In the genomic region with DNA sequence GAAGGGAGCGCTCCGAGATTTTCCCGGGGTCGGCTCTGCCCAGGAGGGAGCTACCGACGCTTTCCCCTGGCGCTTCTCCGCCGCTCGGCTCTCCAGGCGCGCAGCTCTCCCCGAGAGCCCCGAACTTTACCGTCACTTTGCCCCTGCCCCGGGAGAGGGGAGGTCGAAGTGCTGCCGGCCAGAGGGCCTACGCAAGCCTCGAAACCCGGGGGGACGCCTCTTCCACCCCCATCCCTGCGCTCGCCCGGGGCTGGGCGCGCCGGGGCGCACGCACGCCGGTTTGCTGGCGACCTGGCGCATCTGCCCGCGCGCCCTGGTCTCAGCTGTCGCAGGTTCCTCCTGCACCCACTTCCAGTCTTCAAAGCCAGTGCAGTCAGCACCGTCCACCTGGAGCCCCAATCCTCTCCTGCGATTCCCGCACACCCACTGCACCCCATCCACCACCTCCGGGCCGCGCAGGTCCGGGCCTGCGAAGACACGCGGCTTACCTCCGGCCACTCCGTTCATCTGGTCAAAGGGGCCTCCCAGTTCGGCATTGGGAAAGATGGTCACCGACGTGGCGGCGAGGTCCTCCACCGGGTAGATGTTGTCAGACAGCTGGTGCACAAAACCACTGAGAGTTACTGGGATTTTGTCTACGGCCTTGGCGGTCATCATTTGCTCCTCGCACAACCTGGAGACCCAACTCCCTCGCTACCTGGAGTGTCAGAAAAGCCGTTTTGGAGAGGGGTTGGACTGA, we compare ENCODE assay signal across 8 cellular contexts. TPM values are rescaled to one million over a fixed set of nuclear protein-coding genes. Genes with fewer than 3 reads are reported as not detected.
A peak's percentile ranks its signal among the peaks of the same experiment; 100 is the strongest.
DNase-seq lines count a peak whose midpoint lies in the region; ATAC-seq and TF ChIP-seq lines count a peak whose summit lies in the region.

No MANE protein-coding gene starts in this region.

- peaks cover 44% of the 10 kb centered on the region for H3K27me3 ChIP-seq in RWPE2 (ENCODE audit: insufficient read depth, poor library complexity, severe bottlenecking)
- H3K27me3 ChIP-seq in lung (ENCODE audit: control insufficient read depth, insufficient read depth), result no peaks in the 10 kb centered on the region
- H3K27me3 ChIP-seq in subcutaneous abdominal adipose tissue (ENCODE audit: control insufficient read depth in 5 of 5, insufficient read depth in 4 of 5, low read length in 5 of 5), result peaks cover 10 to 34% (median 28%) of the 10 kb centered on the region in 5 donors

- DNase-seq in COR-L47 (lab: John Stamatoyannopoulos, UW), result peak; percentile 16
- no peak for DNase-seq in RWPE2 (ENCODE audit: low spot score)
- peak; percentile 26 for DNase-seq in choroid plexus epithelial cell (ENCODE audit: low read depth)
- no peak for DNase-seq in lung (ENCODE audit: low spot score)
- no peak for DNase-seq in HuH-7 (ENCODE audit: low spot score)

- TF ChIP-seq CTCF in RWPE2 (IDR thresholded peaks at IDR 0.05; ENCODE audit: poor library complexity, severe bottlenecking), result no peak
- TF ChIP-seq CTCF in choroid plexus epithelial cell (conservative IDR thresholded peaks at IDR 0.05; ENCODE audit: low read depth, low read length), result no peak
- TF ChIP-seq CTCF in lung (IDR thresholded peaks at IDR 0.05; ENCODE audit: control extremely low read depth, extremely low read depth), result no peak

- no peak for ATAC-seq in RWPE2 (ENCODE audit: low read depth)
- ATAC-seq in lung (ENCODE audit: insufficient read depth, low FRiP score), result no peak
- no peak for ATAC-seq in GM21515 (IDR thresholded peaks at IDR 0.05; ENCODE audit: unreplicated experiment)
- no peak for ATAC-seq in GM18858 (IDR thresholded peaks at IDR 0.05; ENCODE audit: unreplicated experiment)

- 1% methylated on average over 47 to 61 of the region's 61 CpGs for WGBS in lung, 2 donors

- H3K27ac ChIP-seq in RWPE2 (ENCODE audit: poor library complexity, severe bottlenecking) (no peak overlapping the region), lung (ENCODE audit: low read depth in 1 of 2, low read length in 1 of 2) (peak overlapping the region in 1 of 2 donors; percentile 62), subcutaneous abdominal adipose tissue (ENCODE audit: low read depth, low read length) (peak overlapping the region; percentile 88)

- H3K36me3 ChIP-seq in RWPE2 (ENCODE audit: low read depth), result no peaks in the 10 kb centered on the region
- H3K36me3 ChIP-seq in lung (ENCODE audit: control insufficient read depth in 2 of 2, insufficient read depth in 2 of 2, low read length in 2 of 2), result no peaks in the 10 kb centered on the region
- H3K36me3 ChIP-seq in subcutaneous abdominal adipose tissue (ENCODE audit: control insufficient read depth in 5 of 5, insufficient read depth in 5 of 5, low read length in 5 of 5), result peaks cover 0 to 3% (median 0%) of the 10 kb centered on the region in 5 donors

- peak overlapping the region in 4 of 5 donors; percentile 11 to 85 (median 71) for H3K9ac ChIP-seq in subcutaneous abdominal adipose tissue (ENCODE audit: low read length in 5 of 5)

- H3K4me1 ChIP-seq in RWPE2 (ENCODE audit: insufficient read depth, poor library complexity, severe bottlenecking) (peaks cover 9% of the 10 kb centered on the region), lung (ENCODE audit: control insufficient read depth in 2 of 2, insufficient read depth in 2 of 2, low read length in 2 of 2) (peaks cover 5 to 22% of the 10 kb centered on the region in 2 donors), subcutaneous abdominal adipose tissue (ENCODE audit: control insufficient read depth in 5 of 5, insufficient read depth in 5 of 5, low read length in 5 of 5) (peaks cover 0 to 42% (median 39%) of the 10 kb centered on the region in 5 donors)

- H3K9me3 ChIP-seq in RWPE2 (ENCODE audit: severe bottlenecking) (no peaks in the 10 kb centered on the region), lung (ENCODE audit: control insufficient read depth in 2 of 2, insufficient read depth in 1 of 2, low read length in 1 of 2) (no peaks in the 10 kb centered on the region), subcutaneous abdominal adipose tissue (ENCODE audit: control insufficient read depth in 5 of 5, low read length in 5 of 5) (no peaks in the 10 kb centered on the region)

- H3K4me3 ChIP-seq in RWPE2 (ENCODE audit: severe bottlenecking) (peak overlapping the region; percentile 75), choroid plexus epithelial cell (ENCODE audit: low read depth, low read length) (peak overlapping the region; percentile 77), lung (peak overlapping the region; percentile 71), subcutaneous abdominal adipose tissue (ENCODE audit: low read depth in 1 of 5, low read length in 5 of 5) (peak overlapping the region; percentile 65 to 93 (median 79))

RNA-seq across cellular contexts. Expression of gene EGR2, which starts 0.6 kb away (rescaled TPM):
- total RNA-seq in lung, result 1 to 10 TPM in 1 of 2 donors, under 1 TPM in 1; 0.82 to 7.8 TPM
- polyA plus RNA-seq in lung, result 10 to 100 TPM in 1 of 2 donors, 1 to 10 TPM in 1; 2.9 to 15.5 TPM

RNA-seq across cellular contexts. Expression of gene ADO, which starts 11.0 kb away (rescaled TPM):
- 10 to 100 TPM; 13.7 to 16.9 TPM for total RNA-seq in lung
- polyA plus RNA-seq in lung, result 10 to 100 TPM in 1 of 2 donors, 1 to 10 TPM in 1; 7.4 to 10.2 TPM

Comparison
In these comparisons a context has a peak if more than half of its experiments do, and no peak if none do; other contexts are left out.
1. DNase-seq: peak in COR-L47 (single experiment) and choroid plexus epithelial cell (single experiment); none in RWPE2 (single experiment), lung (single experiment) and HuH-7 (single experiment).
2. Peak in every context shown above with its lines, with median percentiles within 50 percentile points of each other: H3K4me3 ChIP-seq.